ENCODE assay signal across 24 cellular contexts in genomic region chr5:133918731-133919130, GRCh38.
"Had no signal": no experiment of that assay in that cellular context is flagged by ENCODE, and none has a peak within 500 bp of the region (broad histone marks: within the 10 kb centered on the region; RNA-seq: fewer than 3 reads in every experiment).

No MANE protein-coding gene starts in this region.

- H3K36me3 ChIP-seq: adrenal gland, Peyer's patch, SJCRH30 had no signal

- DNase-seq: activated CD4-positive, alpha-beta T cell treated with anti-CD3 and anti-CD28 coated beads for 4 hours; activated CD4-positive, CD25-positive, alpha-beta regulatory T cell; activated CD8-positive, alpha-beta memory T cell treated with anti-CD3 and anti-CD28 coated beads, Interleukin-2, amount 50 U/mL, for 48 hours; activated effector memory CD4-positive, alpha-beta T cell treated with anti-CD3 and anti-CD28 coated beads, Interleukin-2, amount 50 U/mL, for 16 hours; activated naive CD4-positive, alpha-beta T cell treated with Interleukin-2 at 50 U/mL for 16 hours; activated T-cell treated with anti-CD3 and anti-CD28 coated beads, Interleukin-2, amount 50 U/mL, for 1 hour; adrenal gland; anterior cingulate cortex; cerebellar nuclear complex; Karpas-422; NCI-H146; NCI-H187 treated with DMSO at 0.1 percent for 48 hours; NCI-H2081 treated with DMSO at 0.1 percent for 48 hours; NCI-H446; NCI-H524; Peyer's patch; Right ventricle myocardium superior; SJCRH30; SK-N-SH; T-helper 1 cell had no signal

- H3K4me3 ChIP-seq: adrenal gland, K562, Peyer's patch, SJCRH30 had no signal

- H3K27me3 ChIP-seq: adrenal gland, Peyer's patch, SJCRH30 had no signal

- H3K36me3 Mint-ChIP-seq: activated naive CD8-positive, alpha-beta T cell had no signal

- H3K4me2 ChIP-seq: SK-N-SH had no signal

- H3K4me1 ChIP-seq: adrenal gland, Peyer's patch had no signal

- ATAC-seq: K562 had no signal

- H3K27ac ChIP-seq: adrenal gland, Peyer's patch, RWPE1, SJCRH30, VCaP had no signal

- H3K27ac Mint-ChIP-seq: activated naive CD8-positive, alpha-beta T cell had no signal

- H3K9ac ChIP-seq: SK-N-SH had no signal

- H3K4me3 Mint-ChIP-seq: activated naive CD8-positive, alpha-beta T cell had no signal

- H3K9me3 ChIP-seq: adrenal gland, Peyer's patch, SJCRH30, SK-N-SH had no signal
